Comparison of ENCODE assay signal across 22 cellular contexts in genomic region chr10:110524179-110524863, GRCh38. TPM values are rescaled to one million over a fixed set of nuclear protein-coding genes. Genes with fewer than 3 reads are reported as not detected.
DNase-seq lines count a peak whose midpoint lies in the region; ATAC-seq and TF ChIP-seq lines count a peak whose summit lies in the region.
"Had no signal": no experiment of that assay in that cellular context is flagged by ENCODE, and none has a peak within 500 bp of the region (broad histone marks: within the 10 kb centered on the region; RNA-seq: fewer than 3 reads in every experiment).

No MANE protein-coding gene starts in this region.

- no peak for DNase-seq in natural killer cell treated with Interleukin-12 subunit alpha and Interleukin-12 subunit beta and Interleukin-15 and Interleukin-18, amount 100 ng/mL, for 72 hours (ENCODE audit: low spot score)
- DNase-seq in natural killer cell (no peak), MM.1S (no peak), amniotic stem cell (lab: John Stamatoyannopoulos, UW) (no peak), NCI-H2196 treated with DMSO at 0.1 percent for 48 hours (lab: John Stamatoyannopoulos, UW; ENCODE audit: unreplicated experiment) (no peak), NAMALWA (ENCODE audit: low spot score) (no peak)
- no peak for DNase-seq in activated naive CD8-positive, alpha-beta T cell treated with anti-CD3 and anti-CD28 coated beads, Interleukin-2, amount 50 U/mL, for 24 hours
- DNase-seq: activated naive CD8-positive, alpha-beta T cell treated with anti-CD3 and anti-CD28 coated beads, Interleukin-2, amount 10 ng/mL, durations not matched to agents 7 days and 5 days; activated T-cell treated with anti-CD3 and anti-CD28 coated beads, Interleukin-2, amount 50 U/mL, for 4 hours; Kasumi-1; kidney; NCI-H1048; NCI-H187 treated with DMSO at 0.1 percent for 48 hours; NCI-H2227 treated with DMSO at 0.1 percent for 48 hours; NCI-H748 treated with DMSO at 0.1 percent for 48 hours; SHP77 treated with DMSO at 0.1 percent for 48 hours; small intestine; stimulated activated CD4-positive, alpha-beta T cell treated with anti-CD3 and anti-CD28 coated beads, Interleukin-2, amount 100 ng/mL, for 24 hours; stimulated activated naive B cell treated with anti-CD40 and anti-IgM and Interleukin-4, amounts not matched to agents 10 μg/mL and 1 μg/mL and 100 μg/mL, for 72 hours; testis had no signal

- H3K27ac Mint-ChIP-seq in natural killer cell treated with Interleukin-12 subunit alpha and Interleukin-12 subunit beta and Interleukin-15 and Interleukin-18, amount 100 ng/mL, for 72 hours = peak overlapping the region; percentile 15 to 58
- no peak overlapping the region for H3K27ac Mint-ChIP-seq in natural killer cell
- H3K27ac Mint-ChIP-seq in activated naive CD8-positive, alpha-beta T cell treated with anti-CD3 and anti-CD28 coated beads, Interleukin-2, amount 50 U/mL, for 24 hours = peak overlapping the region; percentile 37
- H3K27ac Mint-ChIP-seq: activated naive CD8-positive, alpha-beta T cell treated with anti-CD3 and anti-CD28 coated beads, Interleukin-2, amount 10 ng/mL, durations not matched to agents 7 days and 5 days; brain; stimulated activated naive B cell treated with anti-CD40 and anti-IgM and Interleukin-4, amounts not matched to agents 10 μg/mL and 1 μg/mL and 100 μg/mL, for 72 hours had no signal

- H3K4me1 ChIP-seq in MM.1S (ENCODE audit: low read length) = peaks cover 30% of the 10 kb centered on the region
- H3K4me1 ChIP-seq: testis had no signal

- peaks cover 45 to 50% of the 10 kb centered on the region in 2 donors for H3K4me1 Mint-ChIP-seq in natural killer cell treated with Interleukin-12 subunit alpha and Interleukin-12 subunit beta and Interleukin-15 and Interleukin-18, amount 100 ng/mL, for 72 hours (ENCODE audit: low read depth in 2 of 2)
- H3K4me1 Mint-ChIP-seq in natural killer cell = peaks cover 21 to 30% of the 10 kb centered on the region in 2 donors
- H3K4me1 Mint-ChIP-seq in activated naive CD8-positive, alpha-beta T cell treated with anti-CD3 and anti-CD28 coated beads, Interleukin-2, amount 50 U/mL, for 24 hours = peaks cover 66% of the 10 kb centered on the region
- H3K4me1 Mint-ChIP-seq: brain had no signal

- H2AFZ ChIP-seq in MM.1S (ENCODE audit: low read length) = no peak overlapping the region

- peaks cover 6% of the 10 kb centered on the region; the same call in 1 of the 2 replicates for H3K36me3 ChIP-seq in MM.1S (replicated peaks; ENCODE audit: insufficient read depth, low read length)

- intact Hi-C loops in natural killer cell (cut with micrococcal nuclease) = no loop called here

- H3K36me3 Mint-ChIP-seq in natural killer cell treated with Interleukin-12 subunit alpha and Interleukin-12 subunit beta and Interleukin-15 and Interleukin-18, amount 100 ng/mL, for 72 hours = peaks cover 19% of the 10 kb centered on the region
- H3K36me3 Mint-ChIP-seq in natural killer cell = no peaks in the 10 kb centered on the region
- H3K36me3 Mint-ChIP-seq in activated naive CD8-positive, alpha-beta T cell treated with anti-CD3 and anti-CD28 coated beads, Interleukin-2, amount 50 U/mL, for 24 hours (ENCODE audit: low read depth) = peaks cover 13% of the 10 kb centered on the region
- H3K36me3 Mint-ChIP-seq: brain had no signal

- no peaks in the 10 kb centered on the region for H3K9me2 ChIP-seq in MM.1S (replicated peaks; ENCODE audit: insufficient read depth, low read length)

- H3K4me3 ChIP-seq in MM.1S (ENCODE audit: low read length) = no peak overlapping the region
- H3K4me3 ChIP-seq: GM12878, testis had no signal

- no peaks in the 10 kb centered on the region for H3K9me3 ChIP-seq in MM.1S (replicated peaks; ENCODE audit: insufficient read depth, low read length)
- H3K9me3 ChIP-seq: testis had no signal

- H3K4me2 ChIP-seq in MM.1S (ENCODE audit: low read depth, low read length) = no peak overlapping the region

- no peaks in the 10 kb centered on the region for H3K27me3 Mint-ChIP-seq in natural killer cell treated with Interleukin-12 subunit alpha and Interleukin-12 subunit beta and Interleukin-15 and Interleukin-18, amount 100 ng/mL, for 72 hours
- no peaks in the 10 kb centered on the region for H3K27me3 Mint-ChIP-seq in natural killer cell (ENCODE audit: low read depth in 2 of 2)
- no peaks in the 10 kb centered on the region for H3K27me3 Mint-ChIP-seq in activated naive CD8-positive, alpha-beta T cell treated with anti-CD3 and anti-CD28 coated beads, Interleukin-2, amount 50 U/mL, for 24 hours
- H3K27me3 Mint-ChIP-seq: activated naive CD8-positive, alpha-beta T cell treated with anti-CD3 and anti-CD28 coated beads, Interleukin-2, amount 10 ng/mL, durations not matched to agents 7 days and 5 days; stimulated activated naive B cell treated with anti-CD40 and anti-IgM and Interleukin-4, amounts not matched to agents 10 μg/mL and 1 μg/mL and 100 μg/mL, for 72 hours had no signal

- TF ChIP-seq CTCF in natural killer cell (IDR thresholded peaks at IDR 0.05) (no peak), MM.1S (IDR thresholded peaks at IDR 0.05; ENCODE audit: low read length) (no peak)

- H3F3A ChIP-seq in MM.1S (ENCODE audit: insufficient read depth, low read length) = peaks cover 61% of the 10 kb centered on the region

- H3K4me3 Mint-ChIP-seq in natural killer cell treated with Interleukin-12 subunit alpha and Interleukin-12 subunit beta and Interleukin-15 and Interleukin-18, amount 100 ng/mL, for 72 hours = no peak overlapping the region
- H3K4me3 Mint-ChIP-seq in natural killer cell = no peak overlapping the region
- no peak overlapping the region for H3K4me3 Mint-ChIP-seq in activated naive CD8-positive, alpha-beta T cell treated with anti-CD3 and anti-CD28 coated beads, Interleukin-2, amount 50 U/mL, for 24 hours
- H3K4me3 Mint-ChIP-seq: activated naive CD8-positive, alpha-beta T cell treated with anti-CD3 and anti-CD28 coated beads, Interleukin-2, amount 10 ng/mL, durations not matched to agents 7 days and 5 days; activated T-cell treated with anti-CD3 and anti-CD28 coated beads, Interleukin-2, amount 50 U/mL, for 4 hours; brain; stimulated activated naive B cell treated with anti-CD40 and anti-IgM and Interleukin-4, amounts not matched to agents 10 μg/mL and 1 μg/mL and 100 μg/mL, for 72 hours had no signal

- H3K9ac ChIP-seq in MM.1S (ENCODE audit: low read length) = no peak overlapping the region

- no peak for ATAC-seq in natural killer cell treated with Interleukin-12 subunit alpha and Interleukin-12 subunit beta and Interleukin-15 and Interleukin-18, amount 100 ng/mL, for 72 hours
- ATAC-seq in natural killer cell = no peak
- no peak for ATAC-seq in activated naive CD8-positive, alpha-beta T cell treated with anti-CD3 and anti-CD28 coated beads, Interleukin-2, amount 50 U/mL, for 24 hours
- ATAC-seq: GM12878; stimulated activated naive B cell treated with anti-CD40 and anti-IgM and Interleukin-4, amounts not matched to agents 10 μg/mL and 1 μg/mL and 100 μg/mL, for 72 hours had no signal

- H3K27me3 ChIP-seq in MM.1S (replicated peaks; ENCODE audit: insufficient read depth, low read length) = no peaks in the 10 kb centered on the region
- H3K27me3 ChIP-seq: testis had no signal

- H3K79me2 ChIP-seq in MM.1S (ENCODE audit: low read length) = peaks cover 28% of the 10 kb centered on the region

- 0 out of 2 replicates have a peak, but pooled peaks cover 3% of the 10 kb centered on the region for H4K20me1 ChIP-seq in MM.1S (ENCODE audit: insufficient read depth, low read length)

- no peaks in the 10 kb centered on the region for H3K9me3 Mint-ChIP-seq in natural killer cell treated with Interleukin-12 subunit alpha and Interleukin-12 subunit beta and Interleukin-15 and Interleukin-18, amount 100 ng/mL, for 72 hours
- no peaks in the 10 kb centered on the region for H3K9me3 Mint-ChIP-seq in natural killer cell
- H3K9me3 Mint-ChIP-seq in activated naive CD8-positive, alpha-beta T cell treated with anti-CD3 and anti-CD28 coated beads, Interleukin-2, amount 50 U/mL, for 24 hours = no peaks in the 10 kb centered on the region
- H3K9me3 Mint-ChIP-seq: activated naive CD8-positive, alpha-beta T cell treated with anti-CD3 and anti-CD28 coated beads, Interleukin-2, amount 10 ng/mL, durations not matched to agents 7 days and 5 days; activated T-cell treated with anti-CD3 and anti-CD28 coated beads, Interleukin-2, amount 50 U/mL, for 4 hours; brain; stimulated activated naive B cell treated with anti-CD40 and anti-IgM and Interleukin-4, amounts not matched to agents 10 μg/mL and 1 μg/mL and 100 μg/mL, for 72 hours had no signal

- peak overlapping the region; percentile 4; the same call in 1 of the 2 replicates for H3K27ac ChIP-seq in MM.1S (ENCODE audit: low read length)
- H3K27ac ChIP-seq: testis had no signal

RNA-seq across cellular contexts. Expression of gene DUSP5, which starts 26.6 kb away (rescaled TPM):
- 100 to 1,000 TPM; 159 to 311 TPM for total RNA-seq in natural killer cell treated with Interleukin-12 subunit alpha and Interleukin-12 subunit beta and Interleukin-15 and Interleukin-18, amount 100 ng/mL, for 72 hours
- 10 to 100 TPM; 56.3 to 98.9 (median 69.6) TPM for total RNA-seq in natural killer cell

RNA-seq across cellular contexts. Expression of gene SMC3, which starts 43.2 kb away (rescaled TPM):
- 10 to 100 TPM; 55.2 to 56.6 TPM for total RNA-seq in natural killer cell treated with Interleukin-12 subunit alpha and Interleukin-12 subunit beta and Interleukin-15 and Interleukin-18, amount 100 ng/mL, for 72 hours
- 10 to 100 TPM; 36.6 to 38.5 (median 37.8) TPM for total RNA-seq in natural killer cell

Comparison
In these comparisons a context has a peak if more than half of its experiments do, and no peak if none do; other contexts are left out.
1. H3K27ac Mint-ChIP-seq: peak in natural killer cell treated with Interleukin-12 subunit alpha and Interleukin-12 subunit beta and Interleukin-15 and Interleukin-18, amount 100 ng/mL, for 72 hours (2 of 2) and activated naive CD8-positive, alpha-beta T cell treated with anti-CD3 and anti-CD28 coated beads, Interleukin-2, amount 50 U/mL, for 24 hours (single experiment); none in natural killer cell (0 of 2).